In the genomic region with DNA sequence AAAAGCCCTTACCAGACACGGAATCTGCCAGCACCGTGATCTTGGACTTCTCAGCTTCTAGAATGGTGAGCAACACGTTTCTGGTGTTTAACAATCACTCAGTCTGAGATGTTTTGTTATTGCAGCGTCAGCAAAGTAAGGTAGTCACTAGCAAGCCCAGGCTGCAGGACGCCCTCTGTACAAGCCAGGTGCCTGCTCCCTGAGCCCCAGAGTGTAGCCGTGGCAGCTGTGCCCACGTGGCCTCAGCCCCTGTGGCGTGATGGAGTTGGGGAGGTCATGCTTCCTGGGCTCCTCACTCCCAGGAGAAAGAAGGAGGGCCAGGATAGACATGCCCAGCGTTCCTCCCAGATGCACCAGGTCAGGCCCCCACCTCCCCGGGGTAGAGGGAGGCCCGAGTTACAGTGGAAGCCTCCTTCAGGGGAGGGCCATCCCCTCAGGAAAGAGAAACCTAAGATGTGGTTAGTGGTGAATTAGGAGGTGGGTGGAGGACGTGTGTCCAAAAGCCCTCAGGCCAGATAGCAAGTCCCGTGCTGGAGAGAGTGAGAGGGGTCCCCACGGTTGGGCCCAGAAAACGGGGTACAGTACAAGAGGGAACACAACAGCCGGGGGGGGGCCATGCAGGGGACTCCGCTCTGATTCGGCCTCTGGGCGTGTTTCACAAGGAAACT, we compare ENCODE assay signal across 16 cellular contexts.
DNase-seq lines count a peak whose midpoint lies in the region; ATAC-seq and TF ChIP-seq lines count a peak whose summit lies in the region.
"Had no signal": no experiment of that assay in that cellular context is flagged by ENCODE, and none has a peak within 500 bp of the region (broad histone marks: within the 10 kb centered on the region; RNA-seq: fewer than 3 reads in every experiment).

No MANE protein-coding gene starts in this region.

- H3K4me3 ChIP-seq in BLaER1 (no peak overlapping the region), RWPE2 (ENCODE audit: severe bottlenecking) (no peak overlapping the region), left lung (no peak overlapping the region)

- TF ChIP-seq CTCF in RWPE2 (IDR thresholded peaks at IDR 0.05; ENCODE audit: poor library complexity, severe bottlenecking) (no peak), left lung (IDR thresholded peaks at IDR 0.05) (no peak)

- H3K4me1 Mint-ChIP-seq in T-helper 2 cell treated with Interferon-gamma antibody and Interleukin-4, amounts not matched to agents 5 μg/mL and 100 μg/mL, for 36 hours (ENCODE audit: low read depth): no peaks in the 10 kb centered on the region

- H3K27ac ChIP-seq in BLaER1 (no peak overlapping the region), RWPE2 (ENCODE audit: poor library complexity, severe bottlenecking) (no peak overlapping the region), left lung (no peak overlapping the region)

- H3K4me2 ChIP-seq in BLaER1: peak overlapping the region; percentile 42

- H3K27me3 ChIP-seq in BLaER1 (no peaks in the 10 kb centered on the region), RWPE2 (ENCODE audit: insufficient read depth, poor library complexity, severe bottlenecking) (peaks cover 24% of the 10 kb centered on the region), left lung (peaks cover 16 to 65% of the 10 kb centered on the region in 2 donors)

- H3K9me3 ChIP-seq in BLaER1: peaks cover 13% of the 10 kb centered on the region; the same call in 1 of the 2 replicates
- H3K9me3 ChIP-seq in RWPE2 (ENCODE audit: severe bottlenecking): no peaks in the 10 kb centered on the region
- no peaks in the 10 kb centered on the region for H3K9me3 ChIP-seq in left lung

- ATAC-seq in RWPE2 (ENCODE audit: low read depth) (no peak), GM21737 (IDR thresholded peaks at IDR 0.05; ENCODE audit: unreplicated experiment) (no peak), left lung (no peak)
- ATAC-seq: Right ventricle myocardium inferior had no signal

- H3K27me3 Mint-ChIP-seq in T-helper 2 cell treated with Interferon-gamma antibody and Interleukin-4, amounts not matched to agents 5 μg/mL and 100 μg/mL, for 36 hours (ENCODE audit: low read depth): peaks cover 17% of the 10 kb centered on the region

- H4K20me1 ChIP-seq in BLaER1: no peaks in the 10 kb centered on the region

- peaks cover 5% of the 10 kb centered on the region for H3K9me3 Mint-ChIP-seq in T-helper 2 cell treated with Interferon-gamma antibody and Interleukin-4, amounts not matched to agents 5 μg/mL and 100 μg/mL, for 36 hours

- H3K36me3 ChIP-seq in BLaER1: no peaks in the 10 kb centered on the region
- no peaks in the 10 kb centered on the region for H3K36me3 ChIP-seq in RWPE2 (ENCODE audit: low read depth)
- H3K36me3 ChIP-seq in left lung: no peaks in the 10 kb centered on the region

- intact Hi-C loops in posterior vena cava (cut with DNase I): no loop called here
- intact Hi-C loops in left lung (cut with DNase I): no loop called here

- H3K27ac Mint-ChIP-seq in T-helper 2 cell treated with Interferon-gamma antibody and Interleukin-4, amounts not matched to agents 5 μg/mL and 100 μg/mL, for 36 hours: no peak overlapping the region
- H3K27ac Mint-ChIP-seq: HFFc6 had no signal

- no peak overlapping the region for H3K4me3 Mint-ChIP-seq in T-helper 2 cell treated with Interferon-gamma antibody and Interleukin-4, amounts not matched to agents 5 μg/mL and 100 μg/mL, for 36 hours
- H3K4me3 Mint-ChIP-seq: HFFc6 had no signal

- peaks cover 23% of the 10 kb centered on the region for H3K4me1 ChIP-seq in BLaER1
- H3K4me1 ChIP-seq in RWPE2 (ENCODE audit: insufficient read depth, poor library complexity, severe bottlenecking): no peaks in the 10 kb centered on the region
- no peaks in the 10 kb centered on the region for H3K4me1 ChIP-seq in left lung

- DNase-seq in RWPE2 (ENCODE audit: low spot score) (peak; percentile 5), islet precursor cell (peak; percentile 45), posterior vena cava (ENCODE audit: low spot score) (peak; percentile 67), left lung (no peak)
- DNase-seq in T-helper 2 cell treated with Interferon-gamma antibody and Interleukin-4, amounts not matched to agents 5 μg/mL and 100 μg/mL, for 36 hours (ENCODE audit: low spot score): no peak
- DNase-seq: C1 segment of cervical spinal cord, DMS79 treated with DMSO at 0.1 percent for 48 hours, HFFc6, KG1, NCI-H146, NCI-H2107, NCI-H226, NCI-H524 treated with DMSO at 0.1 percent for 48 hours had no signal

- no peaks in the 10 kb centered on the region for H3K36me3 Mint-ChIP-seq in T-helper 2 cell treated with Interferon-gamma antibody and Interleukin-4, amounts not matched to agents 5 μg/mL and 100 μg/mL, for 36 hours (ENCODE audit: low read depth)

- no peak overlapping the region for H3K9ac ChIP-seq in BLaER1

Comparison
In these comparisons a context has a peak if more than half of its experiments do, and no peak if none do; other contexts are left out.
1. DNase-seq: peak in RWPE2 (single experiment), islet precursor cell (single experiment) and posterior vena cava (single experiment); none in left lung (0 of 2) and T-helper 2 cell treated with Interferon-gamma antibody and Interleukin-4, amounts not matched to agents 5 μg/mL and 100 μg/mL, for 36 hours (single experiment).